Comparison of ENCODE assay signal across 16 cellular contexts in genomic region chr13:106916329-106916728, GRCh38.
DNase-seq lines count a peak whose midpoint lies in the region; ATAC-seq and TF ChIP-seq lines count a peak whose summit lies in the region.
"Had no signal": no experiment of that assay in that cellular context is flagged by ENCODE, and none has a peak within 500 bp of the region (broad histone marks: within the 10 kb centered on the region; RNA-seq: fewer than 3 reads in every experiment).

No MANE protein-coding gene starts in this region.

- peaks cover 5% of the 10 kb centered on the region for H3K36me3 Mint-ChIP-seq in central memory CD8-positive, alpha-beta T cell (ENCODE audit: insufficient read depth)
- H3K36me3 Mint-ChIP-seq in naive B cell: no peaks in the 10 kb centered on the region
- H3K36me3 Mint-ChIP-seq in activated CD4-positive, alpha-beta T cell treated with anti-CD3 and anti-CD28 coated beads, Interleukin-2, amount 10 ng/mL, durations not matched to agents 7 days and 5 days (ENCODE audit: low read depth): no peaks in the 10 kb centered on the region

- peak overlapping the region; percentile 60 for H3K4me3 Mint-ChIP-seq in central memory CD8-positive, alpha-beta T cell
- peak overlapping the region in 6 of 8 donors; percentile 44 to 86 (median 74) for H3K4me3 Mint-ChIP-seq in naive B cell
- H3K4me3 Mint-ChIP-seq in activated CD4-positive, alpha-beta T cell treated with anti-CD3 and anti-CD28 coated beads, Interleukin-2, amount 10 ng/mL, durations not matched to agents 7 days and 5 days: no peak overlapping the region

- intact Hi-C loops in right cardiac atrium (cut with DNase I) (loop anchor here in 1 of 4 donors (5.0 kb wide), 3 partner anchors 214 to 379 kb away; partner anchors contain the start of gene EFNB2), left cardiac atrium (cut with DNase I) (loop anchor here in 1 of 2 donors (10.0 kb wide), 3 partner anchors 212 to 382 kb away; partner anchors contain the start of gene EFNB2), upper lobe of right lung (cut with DNase I) (no loop called here)

- POLR2A ChIA-PET in activated CD4-positive, alpha-beta T cell treated with anti-CD3 and anti-CD28 coated beads, Interleukin-2, amount 10 ng/mL, durations not matched to agents 7 days and 5 days (lab: Charles Lee): no interaction called here

- no peaks in the 10 kb centered on the region for H3K4me1 Mint-ChIP-seq in central memory CD8-positive, alpha-beta T cell
- H3K4me1 Mint-ChIP-seq in naive B cell: peaks cover 11 to 18% (median 16%) of the 10 kb centered on the region in 3 donors
- peaks cover 6% of the 10 kb centered on the region for H3K4me1 Mint-ChIP-seq in activated CD4-positive, alpha-beta T cell treated with anti-CD3 and anti-CD28 coated beads, Interleukin-2, amount 10 ng/mL, durations not matched to agents 7 days and 5 days

- H3K4me1 ChIP-seq in right cardiac atrium (ENCODE audit: control insufficient read depth, insufficient read depth, low read length) (no peaks in the 10 kb centered on the region), upper lobe of right lung (no peaks in the 10 kb centered on the region), GM23248 (ENCODE audit: insufficient read depth) (no peaks in the 10 kb centered on the region)

- H3K27ac Mint-ChIP-seq in central memory CD8-positive, alpha-beta T cell (ENCODE audit: low read depth): no peak overlapping the region
- H3K27ac Mint-ChIP-seq in naive B cell: peak overlapping the region in 1 of 6 donors; percentile 29
- H3K27ac Mint-ChIP-seq in activated CD4-positive, alpha-beta T cell treated with anti-CD3 and anti-CD28 coated beads, Interleukin-2, amount 10 ng/mL, durations not matched to agents 7 days and 5 days: no peak overlapping the region
- H3K27ac Mint-ChIP-seq: activated naive CD4-positive, alpha-beta T cell treated with anti-CD3 and anti-CD28 coated beads for 36 hours had no signal

- no peak overlapping the region for H3K4me2 ChIP-seq in GM23248 (ENCODE audit: unreplicated experiment)

- H3K27me3 ChIP-seq in right cardiac atrium (ENCODE audit: control insufficient read depth, insufficient read depth) (no peaks in the 10 kb centered on the region), upper lobe of right lung (no peaks in the 10 kb centered on the region), GM23248 (replicated peaks; ENCODE audit: insufficient read depth) (no peaks in the 10 kb centered on the region; the same call in 1 of the 2 replicates)

- H3K27me3 Mint-ChIP-seq in central memory CD8-positive, alpha-beta T cell: peaks cover 16% of the 10 kb centered on the region
- peaks cover 16 to 27% (median 23%) of the 10 kb centered on the region in 3 donors for H3K27me3 Mint-ChIP-seq in naive B cell
- H3K27me3 Mint-ChIP-seq in activated CD4-positive, alpha-beta T cell treated with anti-CD3 and anti-CD28 coated beads, Interleukin-2, amount 10 ng/mL, durations not matched to agents 7 days and 5 days: peaks cover 9% of the 10 kb centered on the region

- no peak overlapping the region for H3K9ac ChIP-seq in GM23248

- in situ Hi-C loops in GM23248 (cut with MboI): no loop called here

- no peaks in the 10 kb centered on the region for H3F3A ChIP-seq in GM23248 (ENCODE audit: insufficient read depth)

- H3K9me3 ChIP-seq in right cardiac atrium (ENCODE audit: control insufficient read depth, low read length) (no peaks in the 10 kb centered on the region), upper lobe of right lung (no peaks in the 10 kb centered on the region), GM23248 (ENCODE audit: low read depth) (no peaks in the 10 kb centered on the region)
- H3K9me3 ChIP-seq: lower lobe of right lung, neutrophil had no signal

- no peaks in the 10 kb centered on the region for H3K9me2 ChIP-seq in GM23248 (ENCODE audit: insufficient read depth)

- no peak overlapping the region for H3K27ac ChIP-seq in right cardiac atrium (ENCODE audit: low read length)
- peak overlapping the region; percentile 92 for H3K27ac ChIP-seq in upper lobe of right lung
- H3K27ac ChIP-seq in GM23248: no peak overlapping the region
- H3K27ac ChIP-seq: HL-60, neutrophil had no signal

- TF ChIP-seq POLR2A in GM18505 (IDR thresholded peaks at IDR 0.05; ENCODE audit: borderline replicate concordance, extremely low read depth, insufficient read depth, insufficient read length): no peak

- H3K4me3 ChIP-seq in right cardiac atrium (ENCODE audit: low read length): peak overlapping the region; percentile 19
- no peak overlapping the region for H3K4me3 ChIP-seq in upper lobe of right lung
- H3K4me3 ChIP-seq in GM23248: no peak overlapping the region

- H3K79me2 ChIP-seq in GM23248 (ENCODE audit: insufficient read depth): no peaks in the 10 kb centered on the region

- 51% methylated on average over 11 of the region's 11 CpGs for WGBS in right cardiac atrium
- 68 to 77% methylated on average over 10 to 11 of the region's 11 CpGs for WGBS in GM23248 (ENCODE audit: low coverage in 1 of 2, low lambda C conversion rate in 2 of 2, missing lambda C conversion rate in 2 of 2), 2 experiments

- DNase-seq in right cardiac atrium (peak in 1 of 3 donors; percentile 11), left cardiac atrium (no peak), naive B cell (no peak), upper lobe of right lung (no peak), GM23248 (no peak)
- no peak for DNase-seq in central memory CD8-positive, alpha-beta T cell (ENCODE audit: low spot score in 2 of 2)
- no peak for DNase-seq in activated CD4-positive, alpha-beta T cell treated with anti-CD3 and anti-CD28 coated beads, Interleukin-2, amount 10 ng/mL, durations not matched to agents 7 days and 5 days
- DNase-seq: activated naive CD4-positive, alpha-beta T cell treated with anti-CD3 and anti-CD28 coated beads for 36 hours; lower lobe of right lung; NCI-H1694; NCI-H510A; small intestine; stimulated activated naive CD4-positive, alpha-beta T cell treated with Interleukin-2 at 50 U/mL for 16 hours had no signal

- H3K9me3 Mint-ChIP-seq in central memory CD8-positive, alpha-beta T cell: peaks cover 5% of the 10 kb centered on the region
- peaks cover 0 to 7% (median 0%) of the 10 kb centered on the region in 7 donors for H3K9me3 Mint-ChIP-seq in naive B cell
- H3K9me3 Mint-ChIP-seq in activated CD4-positive, alpha-beta T cell treated with anti-CD3 and anti-CD28 coated beads, Interleukin-2, amount 10 ng/mL, durations not matched to agents 7 days and 5 days: no peaks in the 10 kb centered on the region
- H3K9me3 Mint-ChIP-seq: activated naive CD4-positive, alpha-beta T cell treated with anti-CD3 and anti-CD28 coated beads for 36 hours had no signal

- H3K36me3 ChIP-seq in upper lobe of right lung (no peaks in the 10 kb centered on the region), GM23248 (ENCODE audit: low read depth) (no peaks in the 10 kb centered on the region)
- H3K36me3 ChIP-seq: lower lobe of right lung, neutrophil had no signal

- CTCF ChIA-PET in activated CD4-positive, alpha-beta T cell treated with anti-CD3 and anti-CD28 coated beads, Interleukin-2, amount 10 ng/mL, durations not matched to agents 7 days and 5 days (lab: Charles Lee): no interaction called here

- no peaks in the 10 kb centered on the region for H4K20me1 ChIP-seq in GM23248 (ENCODE audit: insufficient read depth)

- no peak overlapping the region for H2AFZ ChIP-seq in GM23248

- ATAC-seq in right cardiac atrium (no peak), left cardiac atrium (no peak), naive B cell (ENCODE audit: low read depth in 2 of 2) (no peak), upper lobe of right lung (no peak), GM18505 (IDR thresholded peaks at IDR 0.05; ENCODE audit: unreplicated experiment) (no peak)
- ATAC-seq in central memory CD8-positive, alpha-beta T cell (replicated peaks; ENCODE audit: extremely low read depth, poor library complexity, severe bottlenecking): no peak
- ATAC-seq: lower lobe of right lung had no signal

- TF ChIP-seq CTCF in upper lobe of right lung (IDR thresholded peaks at IDR 0.05): no peak
